25 cellular contexts compared by ENCODE assay signal in genomic region chr3:155449613-155450267, GRCh38.
"Had no signal": no experiment of that assay in that cellular context is flagged by ENCODE, and none has a peak within 500 bp of the region (broad histone marks: within the 10 kb centered on the region; RNA-seq: fewer than 3 reads in every experiment).

No MANE protein-coding gene starts in this region.

- H3K9me3 ChIP-seq: gastrocnemius medialis, right lobe of liver, upper lobe of right lung had no signal

- H3K4me1 ChIP-seq: gastrocnemius medialis, right lobe of liver, upper lobe of right lung had no signal

- H3K27me3 Mint-ChIP-seq: activated B cell treated with CpG ODN at 0.5 μM for 24 hours; activated CD4-positive, alpha-beta T cell treated with anti-CD3 and anti-CD28 coated beads for 36 hours; activated naive CD8-positive, alpha-beta T cell treated with anti-CD3 and anti-CD28 coated beads, Interleukin-2, amount 10 ng/mL, durations not matched to agents 7 days and 5 days; activated T-cell treated with anti-CD3 and anti-CD28 coated beads, Interleukin-2, amount 50 U/mL, for 24 hours; T-helper 17 cell had no signal

- H3K4me1 Mint-ChIP-seq: activated B cell treated with CpG ODN at 0.5 μM for 24 hours; activated CD4-positive, alpha-beta T cell treated with anti-CD3 and anti-CD28 coated beads for 36 hours; activated naive CD8-positive, alpha-beta T cell treated with anti-CD3 and anti-CD28 coated beads, Interleukin-2, amount 10 ng/mL, durations not matched to agents 7 days and 5 days; mesothelial cell of epicardium; natural killer cell; T-helper 17 cell had no signal

- H3K27ac ChIP-seq: brain microvascular endothelial cell, gastrocnemius medialis, right lobe of liver, SK-N-MC, upper lobe of right lung had no signal

- H3K4me2 ChIP-seq: smooth muscle cell had no signal

- H3K27me3 ChIP-seq: brain microvascular endothelial cell, gastrocnemius medialis, right lobe of liver, upper lobe of right lung had no signal

- H3K36me3 ChIP-seq: brain microvascular endothelial cell, gastrocnemius medialis, right lobe of liver, upper lobe of right lung had no signal

- H3K27ac Mint-ChIP-seq: activated B cell treated with CpG ODN at 0.5 μM for 24 hours; activated CD4-positive, alpha-beta T cell treated with anti-CD3 and anti-CD28 coated beads for 36 hours; activated naive CD8-positive, alpha-beta T cell treated with anti-CD3 and anti-CD28 coated beads, Interleukin-2, amount 10 ng/mL, durations not matched to agents 7 days and 5 days; activated T-cell treated with anti-CD3 and anti-CD28 coated beads, Interleukin-2, amount 50 U/mL, for 24 hours; mesothelial cell of epicardium; natural killer cell; T-helper 17 cell had no signal

- H3K36me3 Mint-ChIP-seq: activated naive CD8-positive, alpha-beta T cell treated with anti-CD3 and anti-CD28 coated beads, Interleukin-2, amount 10 ng/mL, durations not matched to agents 7 days and 5 days; mesothelial cell of epicardium; natural killer cell had no signal

- H3K4me3 ChIP-seq: gastrocnemius medialis, right lobe of liver, SK-N-MC, smooth muscle cell, upper lobe of right lung had no signal

- DNase-seq: activated B cell treated with CpG ODN at 0.5 μM for 24 hours; activated CD4-positive, alpha-beta T cell treated with anti-CD3 and anti-CD28 coated beads for 36 hours; activated CD4-positive, alpha-beta T cell treated with anti-CD3 and anti-CD28 coated beads, Interleukin-2, amount 50 U/mL, for 4 hours; activated CD8-positive, alpha-beta memory T cell treated with anti-CD3 and anti-CD28 coated beads for 24 hours; activated CD8-positive, alpha-beta memory T cell treated with anti-CD3 and anti-CD28 coated beads, Interleukin-2, amount 50 U/mL, for 4 hours; activated naive CD4-positive, alpha-beta T cell treated with Interleukin-2 at 50 U/mL for 16 hours; activated naive CD8-positive, alpha-beta T cell treated with anti-CD3 and anti-CD28 coated beads, Interleukin-2, amount 10 ng/mL, durations not matched to agents 7 days and 5 days; activated T-cell treated with anti-CD3 and anti-CD28 coated beads, Interleukin-2, amount 50 U/mL, for 24 hours; amygdala; brain microvascular endothelial cell; central memory CD4-positive, alpha-beta T cell; effector memory CD4-positive, alpha-beta T cell; gastrocnemius medialis; islet precursor cell; natural killer cell; right lobe of liver; stimulated activated CD4-positive, alpha-beta T cell treated with anti-CD3 and anti-CD28 coated beads, Interleukin-4, amount 100 ng/mL, for 1 hour; stimulated activated naive CD4-positive, alpha-beta T cell treated with Interleukin-2 at 50 U/mL for 16 hours; SW 1271; T-helper 17 cell; upper lobe of right lung had no signal

- H3K9me3 Mint-ChIP-seq: activated B cell treated with CpG ODN at 0.5 μM for 24 hours; activated naive CD8-positive, alpha-beta T cell treated with anti-CD3 and anti-CD28 coated beads, Interleukin-2, amount 10 ng/mL, durations not matched to agents 7 days and 5 days; activated T-cell treated with anti-CD3 and anti-CD28 coated beads, Interleukin-2, amount 50 U/mL, for 24 hours; mesothelial cell of epicardium had no signal

- H3K4me3 Mint-ChIP-seq: activated B cell treated with CpG ODN at 0.5 μM for 24 hours; activated CD4-positive, alpha-beta T cell treated with anti-CD3 and anti-CD28 coated beads for 36 hours; activated naive CD8-positive, alpha-beta T cell treated with anti-CD3 and anti-CD28 coated beads, Interleukin-2, amount 10 ng/mL, durations not matched to agents 7 days and 5 days; activated T-cell treated with anti-CD3 and anti-CD28 coated beads, Interleukin-2, amount 50 U/mL, for 24 hours; mesothelial cell of epicardium; natural killer cell; T-helper 17 cell had no signal

- ATAC-seq: activated CD4-positive, alpha-beta T cell treated with anti-CD3 and anti-CD28 coated beads for 36 hours; gastrocnemius medialis; left lobe of liver; natural killer cell; right lobe of liver; T-helper 17 cell; upper lobe of right lung had no signal
